ENCODE assay signal across 20 cellular contexts in the genomic region with DNA sequence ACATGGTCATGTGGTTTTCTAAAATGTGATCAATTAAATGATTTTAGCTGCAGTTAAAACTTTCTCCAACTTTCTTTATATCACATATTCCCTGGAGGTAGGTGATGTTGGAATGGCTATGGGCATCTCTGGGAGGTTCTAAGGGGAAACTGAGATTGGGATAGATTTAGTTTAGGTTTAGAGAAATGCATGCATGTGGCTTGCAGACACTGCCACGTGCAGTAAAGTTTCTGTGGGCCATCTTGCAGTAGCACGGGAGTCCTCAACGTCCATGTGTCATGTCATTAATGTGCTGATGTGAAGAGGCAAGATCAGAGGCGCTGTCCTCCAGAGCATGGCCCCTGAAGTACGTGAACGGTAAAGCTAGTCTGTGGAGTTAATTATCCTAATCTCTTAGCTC.
DNase-seq lines count a peak whose midpoint lies in the region; ATAC-seq and TF ChIP-seq lines count a peak whose summit lies in the region.
"Had no signal": no experiment of that assay in that cellular context is flagged by ENCODE, and none has a peak within 500 bp of the region (broad histone marks: within the 10 kb centered on the region; RNA-seq: fewer than 3 reads in every experiment).

No MANE protein-coding gene starts in this region.

- WGBS in testis, 2 donors, result 72 to 87% methylated on average over 6 of the region's 6 CpGs

- no peak overlapping the region for H3K4me2 ChIP-seq in fibroblast of lung (ENCODE audit: extremely low read depth, insufficient read depth, low read length)
- H3K4me2 ChIP-seq in skeletal muscle satellite cell (ENCODE audit: low read length), result no peak overlapping the region

- H3K4me1 ChIP-seq in right atrium auricular region (no peaks in the 10 kb centered on the region), adipocyte (ENCODE audit: control insufficient read depth, insufficient read depth, low read length) (peaks cover 25% of the 10 kb centered on the region), fibroblast of lung (ENCODE audit: control insufficient read depth, extremely low read depth, insufficient read depth, low read length) (peaks cover 21% of the 10 kb centered on the region), skeletal muscle satellite cell (ENCODE audit: control insufficient read depth, insufficient read depth, low read length) (peaks cover 40% of the 10 kb centered on the region), testis (no peaks in the 10 kb centered on the region)

- TF ChIP-seq POLR2A in testis (IDR thresholded peaks at IDR 0.05), result no peak

- no peaks in the 10 kb centered on the region for H3K79me2 ChIP-seq in fibroblast of lung (ENCODE audit: control insufficient read depth, insufficient read depth, low read length)

- no peak overlapping the region for H3K4me3 ChIP-seq in right atrium auricular region
- no peak overlapping the region for H3K4me3 ChIP-seq in adipocyte (ENCODE audit: low read length)
- no peak overlapping the region for H3K4me3 ChIP-seq in fibroblast of lung (replicated peaks in 1 of 4; ENCODE audit: control extremely low read depth in 1 of 4, insufficient read depth in 1 of 4, low read depth in 3 of 4, low read length in 4 of 4)
- no peak overlapping the region for H3K4me3 ChIP-seq in skeletal muscle satellite cell (ENCODE audit: low read length)
- H3K4me3 ChIP-seq in testis, result no peak overlapping the region
- H3K4me3 ChIP-seq: K562, MG63 had no signal

- H3K27me3 ChIP-seq in right atrium auricular region (no peaks in the 10 kb centered on the region), adipocyte (replicated peaks; ENCODE audit: control insufficient read depth, insufficient read depth, low read length) (no peaks in the 10 kb centered on the region), fibroblast of lung (ENCODE audit: control insufficient read depth, insufficient read depth, low read length) (no peaks in the 10 kb centered on the region), skeletal muscle satellite cell (ENCODE audit: control insufficient read depth, insufficient read depth, low read length) (no peaks in the 10 kb centered on the region), testis (no peaks in the 10 kb centered on the region)
- H3K27me3 ChIP-seq: MG63 had no signal

- intact Hi-C loops in Right ventricle myocardium inferior (cut with DNase I) (no loop called here), testis (cut with DNase I; ENCODE audit: low total_unique reads) (no loop called here)

- H3K27ac ChIP-seq in right atrium auricular region (no peak overlapping the region), fibroblast of lung (ENCODE audit: insufficient read depth, low read length) (peak overlapping the region; percentile 57), testis (no peak overlapping the region)
- H3K27ac ChIP-seq: C4-2B had no signal

- no peaks in the 10 kb centered on the region for H4K20me1 ChIP-seq in fibroblast of lung (ENCODE audit: control insufficient read depth, extremely low read depth, insufficient read depth, low read length)

- H3K36me3 ChIP-seq in right atrium auricular region (no peaks in the 10 kb centered on the region), adipocyte (ENCODE audit: control insufficient read depth, insufficient read depth, low read length, severe bottlenecking) (no peaks in the 10 kb centered on the region), fibroblast of lung (ENCODE audit: control insufficient read depth, insufficient read depth, low read length) (no peaks in the 10 kb centered on the region), skeletal muscle satellite cell (ENCODE audit: insufficient read depth, low read length) (no peaks in the 10 kb centered on the region), testis (ENCODE audit: low read depth, missing control alignments) (no peaks in the 10 kb centered on the region)
- H3K36me3 ChIP-seq: MG63 had no signal

- H3K9me3 ChIP-seq in right atrium auricular region (no peaks in the 10 kb centered on the region), adipocyte (ENCODE audit: control insufficient read depth, low read length) (no peaks in the 10 kb centered on the region), fibroblast of lung (ENCODE audit: control insufficient read depth, insufficient read depth, low read depth, low read length) (no peaks in the 10 kb centered on the region), skeletal muscle satellite cell (replicated peaks; ENCODE audit: low read length) (no peaks in the 10 kb centered on the region), testis (no peaks in the 10 kb centered on the region)

- ATAC-seq in Right ventricle myocardium inferior, result no peak
- ATAC-seq: K562 had no signal

- peak overlapping the region; percentile 52 for H3K9ac ChIP-seq in adipocyte (ENCODE audit: low read length)
- no peak overlapping the region for H3K9ac ChIP-seq in fibroblast of lung (ENCODE audit: insufficient read depth, low read length)
- peak overlapping the region; percentile 71 for H3K9ac ChIP-seq in skeletal muscle satellite cell (ENCODE audit: low read depth, low read length)

- DNase-seq in Right ventricle myocardium inferior (ENCODE audit: missing footprints), result peak; percentile 32
- DNase-seq in right atrium auricular region (ENCODE audit: low spot score), result no peak
- DNase-seq in adipocyte (ENCODE audit: low read depth), result no peak
- DNase-seq in fibroblast of lung (ENCODE audit: low read depth in 2 of 2), result no peak
- no peak for DNase-seq in DMS 273 (lab: John Stamatoyannopoulos, UW; ENCODE audit: unreplicated experiment)
- DNase-seq in testis, result no peak
- DNase-seq in activated CD4-positive, alpha-beta T cell treated with anti-CD3 and anti-CD28 coated beads, Interleukin-2, amount 50 U/mL, for 1 hour, result no peak
- DNase-seq: CD8-positive, alpha-beta memory T cell; DMS53; GF-D8; MG63; NCI-H1417; NCI-H1694 treated with DMSO at 0.1 percent for 48 hours; NCI-H2081 treated with DMSO at 0.1 percent for 48 hours; NCI-H2171 treated with DMSO at 0.1 percent for 48 hours; NCI-H526; SHP77 treated with DMSO at 0.1 percent for 48 hours had no signal

- TF ChIP-seq CTCF in right atrium auricular region (IDR thresholded peaks at IDR 0.05), result no peak
- TF ChIP-seq CTCF in fibroblast of lung (conservative IDR thresholded peaks at IDR 0.05 in 1 of 2, IDR thresholded peaks at IDR 0.05 in 1 of 2; ENCODE audit: low read depth in 1 of 2, low read length in 2 of 2), result no peak
- no peak for TF ChIP-seq CTCF in testis (IDR thresholded peaks at IDR 0.05)

- H2AFZ ChIP-seq in fibroblast of lung (ENCODE audit: low read length), result no peak overlapping the region
